In the genomic region with DNA sequence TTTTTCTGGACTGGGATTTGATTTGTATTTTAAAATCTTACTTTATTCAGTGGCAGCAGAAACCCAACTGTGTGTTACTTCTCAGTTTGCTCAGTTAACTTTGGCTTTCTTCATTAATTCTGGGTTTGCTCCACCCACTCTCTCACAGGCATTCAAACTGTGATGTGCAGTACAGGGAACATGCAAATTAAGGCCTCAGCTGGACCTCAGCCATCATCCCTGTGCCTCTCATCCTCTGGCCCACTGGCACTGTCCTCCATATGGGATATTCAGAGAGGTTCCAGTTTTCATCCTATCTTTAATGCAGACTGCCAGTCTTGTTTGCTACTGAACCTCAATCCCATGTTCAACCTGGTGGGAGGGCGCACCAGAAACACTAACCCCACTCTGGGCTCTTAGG, we compare ENCODE assay signal across 33 cellular contexts.
"Had no signal": no experiment of that assay in that cellular context is flagged by ENCODE, and none has a peak within 500 bp of the region (broad histone marks: within the 10 kb centered on the region; RNA-seq: fewer than 3 reads in every experiment).

No MANE protein-coding gene starts in this region.

- H3K36me3 ChIP-seq: adrenal gland, WERI-Rb-1 had no signal

- H3K27ac Mint-ChIP-seq: activated B cell treated with CpG ODN at 0.5 μM for 24 hours; activated CD4-positive, alpha-beta memory T cell treated with anti-CD3 and anti-CD28 coated beads, Interleukin-2, amount 10 ng/mL, durations not matched to agents 7 days and 5 days; activated naive CD4-positive, alpha-beta T cell treated with anti-CD3 and anti-CD28 coated beads for 36 hours; activated naive CD4-positive, alpha-beta T cell treated with anti-CD3 and anti-CD28 coated beads, Interleukin-2, amount 50 U/mL, for 24 hours; activated naive CD8-positive, alpha-beta T cell treated with anti-CD3 and anti-CD28 coated beads for 36 hours; activated naive CD8-positive, alpha-beta T cell treated with anti-CD3 and anti-CD28 coated beads, Interleukin-2, amount 50 U/mL, for 24 hours; activated T-helper 1 cell treated with anti-CD3 and anti-CD28 coated beads, Interleukin-12 subunit alpha, Interleukin-12 subunit beta, Interleukin-2, Interleukin-4 antibody, amounts not matched to agents 30 ng/mL and 10 ng/mL and 1 ng/mL, durations not matched to agents 14 hours and 24 hours and 36 hours; activated T-helper 2 cell treated with anti-CD3 and anti-CD28 coated beads, Interferon-gamma antibody, Interleukin-2, Interleukin-4, amounts not matched to agents 10 μg/mL and 5 μg/mL and 100 μg/mL, durations not matched to agents 14 hours and 24 hours and 36 hours; endodermal cell; T-helper 17 cell; T-helper 2 cell treated with Interferon-gamma antibody and Interleukin-4, amounts not matched to agents 5 μg/mL and 100 μg/mL, for 36 hours had no signal

- H3K4me3 Mint-ChIP-seq: activated B cell treated with CpG ODN at 0.5 μM for 24 hours; activated CD4-positive, alpha-beta memory T cell treated with anti-CD3 and anti-CD28 coated beads, Interleukin-2, amount 10 ng/mL, durations not matched to agents 7 days and 5 days; activated naive CD4-positive, alpha-beta T cell treated with anti-CD3 and anti-CD28 coated beads for 36 hours; activated naive CD4-positive, alpha-beta T cell treated with anti-CD3 and anti-CD28 coated beads, Interleukin-2, amount 50 U/mL, for 24 hours; activated naive CD8-positive, alpha-beta T cell treated with anti-CD3 and anti-CD28 coated beads for 36 hours; activated naive CD8-positive, alpha-beta T cell treated with anti-CD3 and anti-CD28 coated beads, Interleukin-2, amount 50 U/mL, for 24 hours; activated T-cell treated with anti-CD3 and anti-CD28 coated beads, Interleukin-2, amount 50 U/mL, for 4 hours; activated T-helper 1 cell treated with anti-CD3 and anti-CD28 coated beads, Interleukin-12 subunit alpha, Interleukin-12 subunit beta, Interleukin-2, Interleukin-4 antibody, amounts not matched to agents 30 ng/mL and 10 ng/mL and 1 ng/mL, durations not matched to agents 14 hours and 24 hours and 36 hours; endodermal cell; T-helper 17 cell; T-helper 2 cell treated with Interferon-gamma antibody and Interleukin-4, amounts not matched to agents 5 μg/mL and 100 μg/mL, for 36 hours had no signal

- H3K9me3 ChIP-seq: adrenal gland, body of pancreas had no signal

- ATAC-seq: activated CD4-positive, CD25-positive, alpha-beta regulatory T cell treated with anti-CD3 and anti-CD28 coated beads, Interleukin-2, amount 50 U/mL, for 24 hours; activated naive CD8-positive, alpha-beta T cell treated with anti-CD3 and anti-CD28 coated beads, Interleukin-2, amount 50 U/mL, for 24 hours; activated T-cell treated with anti-CD3 and anti-CD28 coated beads, Interleukin-2, amount 50 U/mL, for 4 hours; body of pancreas; esophagus mucosa; T-helper 17 cell had no signal

- DNase-seq: activated B cell treated with CpG ODN at 0.5 μM for 24 hours; activated CD4-positive, alpha-beta memory T cell treated with anti-CD3 and anti-CD28 coated beads, Interleukin-2, amount 10 ng/mL, durations not matched to agents 7 days and 5 days; activated CD4-positive, alpha-beta T cell treated with anti-CD3 and anti-CD28 coated beads for 48 hours; activated CD4-positive, alpha-beta T cell treated with anti-CD3 and anti-CD28 coated beads, Interleukin-2, amount 50 U/mL, for 4 hours; activated CD8-positive, alpha-beta memory T cell treated with anti-CD3 and anti-CD28 coated beads for 24 hours; activated effector memory CD4-positive, alpha-beta T cell treated with anti-CD3 and anti-CD28 coated beads, Interleukin-2, amount 50 U/mL, for 16 hours; activated naive CD4-positive, alpha-beta T cell treated with anti-CD3 and anti-CD28 coated beads for 36 hours; activated naive CD8-positive, alpha-beta T cell treated with anti-CD3 and anti-CD28 coated beads for 36 hours; activated naive CD8-positive, alpha-beta T cell treated with anti-CD3 and anti-CD28 coated beads, Interleukin-2, amount 50 U/mL, for 24 hours; activated T-cell treated with anti-CD3 and anti-CD28 coated beads, Interleukin-2, amount 50 U/mL, for 4 hours; adrenal gland; amygdala; aorta; body of pancreas; caudate nucleus; cortex of kidney; dermis blood vessel endothelial cell; effector memory CD4-positive, alpha-beta T cell; endodermal cell; foreskin fibroblast; head of caudate nucleus; T-helper 1 cell; T-helper 17 cell; T1000; WERI-Rb-1 had no signal

- FAIRE-seq: colon, frontal cortex had no signal

- H3K4me1 ChIP-seq: adrenal gland, body of pancreas had no signal

- H3K27me3 Mint-ChIP-seq: activated B cell treated with CpG ODN at 0.5 μM for 24 hours; activated CD4-positive, alpha-beta memory T cell treated with anti-CD3 and anti-CD28 coated beads, Interleukin-2, amount 10 ng/mL, durations not matched to agents 7 days and 5 days; activated naive CD4-positive, alpha-beta T cell treated with anti-CD3 and anti-CD28 coated beads, Interleukin-2, amount 50 U/mL, for 24 hours; activated naive CD8-positive, alpha-beta T cell treated with anti-CD3 and anti-CD28 coated beads for 36 hours; activated naive CD8-positive, alpha-beta T cell treated with anti-CD3 and anti-CD28 coated beads, Interleukin-2, amount 50 U/mL, for 24 hours; T-helper 17 cell had no signal

- H3K36me3 Mint-ChIP-seq: activated naive CD4-positive, alpha-beta T cell treated with anti-CD3 and anti-CD28 coated beads, Interleukin-2, amount 50 U/mL, for 24 hours; activated naive CD8-positive, alpha-beta T cell treated with anti-CD3 and anti-CD28 coated beads for 36 hours had no signal

- H3K27ac ChIP-seq: adrenal gland, body of pancreas, WERI-Rb-1 had no signal

- H3K9me3 Mint-ChIP-seq: activated T-helper 1 cell treated with anti-CD3 and anti-CD28 coated beads, Interleukin-12 subunit alpha, Interleukin-12 subunit beta, Interleukin-2, Interleukin-4 antibody, amounts not matched to agents 30 ng/mL and 10 ng/mL and 1 ng/mL, durations not matched to agents 14 hours and 24 hours and 36 hours had no signal

- H3K4me3 ChIP-seq: adrenal gland, body of pancreas had no signal

- H3K4me1 Mint-ChIP-seq: activated B cell treated with CpG ODN at 0.5 μM for 24 hours; activated CD4-positive, alpha-beta memory T cell treated with anti-CD3 and anti-CD28 coated beads, Interleukin-2, amount 10 ng/mL, durations not matched to agents 7 days and 5 days; activated naive CD4-positive, alpha-beta T cell treated with anti-CD3 and anti-CD28 coated beads, Interleukin-2, amount 50 U/mL, for 24 hours; activated naive CD8-positive, alpha-beta T cell treated with anti-CD3 and anti-CD28 coated beads for 36 hours; activated naive CD8-positive, alpha-beta T cell treated with anti-CD3 and anti-CD28 coated beads, Interleukin-2, amount 50 U/mL, for 24 hours; endodermal cell; T-helper 17 cell had no signal

- H3K27me3 ChIP-seq: adrenal gland, body of pancreas had no signal
